ENCODE assay signal across 19 cellular contexts in genomic region chr13:62113145-62113544, GRCh38.
"Had no signal": no experiment of that assay in that cellular context is flagged by ENCODE, and none has a peak within 500 bp of the region (broad histone marks: within the 10 kb centered on the region; RNA-seq: fewer than 3 reads in every experiment).

No MANE protein-coding gene starts in this region.

- H3K36me3 ChIP-seq: breast epithelium, gastrocnemius medialis, heart right ventricle, neural progenitor cell, pancreas, sigmoid colon, spleen had no signal

- H3K4me1 ChIP-seq: breast epithelium, gastrocnemius medialis, heart right ventricle, neural progenitor cell, pancreas, sigmoid colon, spleen had no signal

- H2AFZ ChIP-seq: neural progenitor cell had no signal

- H3K9me3 ChIP-seq: breast epithelium, gastrocnemius medialis, heart right ventricle, pancreas, sigmoid colon, spleen had no signal

- H3K27me3 Mint-ChIP-seq: activated CD4-positive, alpha-beta T cell treated with anti-CD3 and anti-CD28 coated beads, Interleukin-2, amount 10 ng/mL, durations not matched to agents 24 days and 14 days; activated naive CD8-positive, alpha-beta T cell treated with anti-CD3 and anti-CD28 coated beads for 36 hours; dendritic cell treated with granulocyte-macrophage colony-stimulating factor and Interleukin-4, amounts not matched to agents 40 ng/mL and 50 ng/mL, for 4 days; naive B cell; stimulated activated naive CD8-positive, alpha-beta T cell treated with anti-CD3 and anti-CD28 coated beads, Interleukin-15, amount 100 ng/mL, for 72 hours; type B pancreatic cell had no signal

- H3K9me3 Mint-ChIP-seq: activated CD4-positive, alpha-beta T cell treated with anti-CD3 and anti-CD28 coated beads, Interleukin-2, amount 10 ng/mL, durations not matched to agents 24 days and 14 days; activated naive CD8-positive, alpha-beta T cell treated with anti-CD3 and anti-CD28 coated beads for 36 hours; dendritic cell treated with granulocyte-macrophage colony-stimulating factor and Interleukin-4, amounts not matched to agents 40 ng/mL and 50 ng/mL, for 4 days; neural progenitor cell; type B pancreatic cell had no signal

- DNase-seq: activated CD4-positive, alpha-beta T cell treated with anti-CD3 and anti-CD28 coated beads, Interleukin-2, amount 10 ng/mL, durations not matched to agents 24 days and 14 days; activated CD4-positive, CD25-positive, alpha-beta regulatory T cell; activated CD8-positive, alpha-beta memory T cell treated with anti-CD3 and anti-CD28 coated beads, Interleukin-2, amount 50 U/mL, for 48 hours; activated CD8-positive, alpha-beta T cell treated with anti-CD3 and anti-CD28 coated beads, Interleukin-2, amount 10 ng/mL, durations not matched to agents 7 days and 5 days; activated naive CD8-positive, alpha-beta T cell treated with anti-CD3 and anti-CD28 coated beads for 36 hours; cerebellar nuclear complex; effector memory CD4-positive, alpha-beta T cell; gastrocnemius medialis; heart right ventricle; islet precursor cell; naive B cell; pancreas; sigmoid colon; spleen; stimulated activated naive CD8-positive, alpha-beta T cell treated with anti-CD3 and anti-CD28 coated beads, Interleukin-15, amount 100 ng/mL, for 72 hours had no signal

- H3K27ac Mint-ChIP-seq: activated CD4-positive, alpha-beta T cell treated with anti-CD3 and anti-CD28 coated beads, Interleukin-2, amount 10 ng/mL, durations not matched to agents 24 days and 14 days; activated CD8-positive, alpha-beta T cell treated with anti-CD3 and anti-CD28 coated beads, Interleukin-2, amount 10 ng/mL, durations not matched to agents 7 days and 5 days; activated naive CD8-positive, alpha-beta T cell treated with anti-CD3 and anti-CD28 coated beads for 36 hours; dendritic cell treated with granulocyte-macrophage colony-stimulating factor and Interleukin-4, amounts not matched to agents 40 ng/mL and 50 ng/mL, for 4 days; naive B cell; neural progenitor cell; stimulated activated naive CD8-positive, alpha-beta T cell treated with anti-CD3 and anti-CD28 coated beads, Interleukin-15, amount 100 ng/mL, for 72 hours; type B pancreatic cell had no signal

- H3K4me3 Mint-ChIP-seq: activated CD4-positive, alpha-beta T cell treated with anti-CD3 and anti-CD28 coated beads, Interleukin-2, amount 10 ng/mL, durations not matched to agents 24 days and 14 days; activated CD8-positive, alpha-beta T cell treated with anti-CD3 and anti-CD28 coated beads, Interleukin-2, amount 10 ng/mL, durations not matched to agents 7 days and 5 days; activated naive CD8-positive, alpha-beta T cell treated with anti-CD3 and anti-CD28 coated beads for 36 hours; dendritic cell treated with granulocyte-macrophage colony-stimulating factor and Interleukin-4, amounts not matched to agents 40 ng/mL and 50 ng/mL, for 4 days; naive B cell; neural progenitor cell; stimulated activated naive CD8-positive, alpha-beta T cell treated with anti-CD3 and anti-CD28 coated beads, Interleukin-15, amount 100 ng/mL, for 72 hours; type B pancreatic cell had no signal

- H3K4me3 ChIP-seq: breast epithelium, gastrocnemius medialis, heart right ventricle, neural progenitor cell, pancreas, sigmoid colon, spleen had no signal

- H3K9ac ChIP-seq: neural progenitor cell had no signal

- H3K36me3 Mint-ChIP-seq: activated naive CD8-positive, alpha-beta T cell treated with anti-CD3 and anti-CD28 coated beads for 36 hours; naive B cell; neural progenitor cell; type B pancreatic cell had no signal

- H3K4me1 Mint-ChIP-seq: activated CD4-positive, alpha-beta T cell treated with anti-CD3 and anti-CD28 coated beads, Interleukin-2, amount 10 ng/mL, durations not matched to agents 24 days and 14 days; activated naive CD8-positive, alpha-beta T cell treated with anti-CD3 and anti-CD28 coated beads for 36 hours; naive B cell; neural progenitor cell; stimulated activated naive CD8-positive, alpha-beta T cell treated with anti-CD3 and anti-CD28 coated beads, Interleukin-15, amount 100 ng/mL, for 72 hours had no signal

- H3K27me3 ChIP-seq: breast epithelium, gastrocnemius medialis, heart right ventricle, neural progenitor cell, sigmoid colon, spleen had no signal

- H3K27ac ChIP-seq: breast epithelium, gastrocnemius medialis, heart right ventricle, neural progenitor cell, pancreas, sigmoid colon, spleen had no signal

- H3K4me2 ChIP-seq: neural progenitor cell had no signal
